13 cellular contexts compared by ENCODE assay signal in genomic region chr15:84656972-84657371, GRCh38. TPM values are rescaled to one million over a fixed set of nuclear protein-coding genes. Genes with fewer than 3 reads are reported as not detected.
DNase-seq lines count a peak whose midpoint lies in the region; ATAC-seq, FAIRE-seq and TF ChIP-seq lines count a peak whose summit lies in the region.
"Had no signal": no experiment of that assay in that cellular context is flagged by ENCODE, and none has a peak within 500 bp of the region (broad histone marks: within the 10 kb centered on the region; RNA-seq: fewer than 3 reads in every experiment).

No MANE protein-coding gene starts in this region.

- no peak overlapping the region for H3K4me2 ChIP-seq in K562 (ENCODE audit: insufficient read depth, low read length)

- in situ Hi-C loops in K562 (cut with MboI), result no loop called here

- CTCF ChIA-PET in CD4-positive, alpha-beta T cell (lab: Charles Lee), result no interaction called here
- CTCF ChIA-PET in K562 (lab: Yijun Ruan, JAX; ENCODE audit: low intra/inter-chr PET ratio), result no interaction called here

- BruUV-seq in K562 (replicated peaks; lab: Mats Ljungman, UMichigan), result no TSS peak

- H2AFZ ChIP-seq in K562 (ENCODE audit: low read depth, low read length), result no peak overlapping the region

- no peak for FAIRE-seq in K562 (lab: Jason Lieb, UNC)
- FAIRE-seq: kidney had no signal

- 52% methylated on average over 6 of the region's 7 CpGs for WGBS in K562 (ENCODE audit: insufficient coverage, low coverage, missing lambda C conversion rate)
- 88 to 91% methylated on average over 7 of the region's 7 CpGs for WGBS in heart right ventricle, 2 donors

- TF ChIP-seq EP300 in K562 (IDR thresholded peaks at IDR 0.05; ENCODE audit: low read length), result no peak

- H3K27me3 Mint-ChIP-seq in CD4-positive, alpha-beta T cell, result no peaks in the 10 kb centered on the region
- H3K27me3 Mint-ChIP-seq in nephron progenitor cell (ENCODE audit: low read depth, poor library complexity), result peaks cover 23% of the 10 kb centered on the region

- TF ChIP-seq CTCF in CD4-positive, alpha-beta T cell (IDR thresholded peaks at IDR 0.05), result no peak
- TF ChIP-seq CTCF in K562 (IDR thresholded peaks at IDR 0.05 in 2 of 3, conservative IDR thresholded peaks at IDR 0.05 in 1 of 3; ENCODE audit: insufficient read depth in 2 of 3, low read depth in 1 of 3, low read length in 3 of 3), result no peak
- TF ChIP-seq CTCF in nephron progenitor cell (IDR thresholded peaks at IDR 0.05), result no peak
- no peak for TF ChIP-seq CTCF in heart right ventricle (IDR thresholded peaks at IDR 0.05)

- peaks cover 49% of the 10 kb centered on the region for H3K4me1 Mint-ChIP-seq in CD4-positive, alpha-beta T cell (ENCODE audit: low read depth)
- peaks cover 52% of the 10 kb centered on the region for H3K4me1 Mint-ChIP-seq in nephron progenitor cell

- H3K9me3 Mint-ChIP-seq in CD4-positive, alpha-beta T cell, result no peaks in the 10 kb centered on the region
- H3K9me3 Mint-ChIP-seq in nephron progenitor cell, result no peaks in the 10 kb centered on the region

- H3K27ac ChIP-seq in CD4-positive, alpha-beta T cell (ENCODE audit: low read depth, low read length), result no peak overlapping the region
- H3K27ac ChIP-seq in HUES48 (ENCODE audit: low read depth, low read length) (no peak overlapping the region), K562 (ENCODE audit: extremely low read depth, low read depth, low read length) (no peak overlapping the region), heart right ventricle (no peak overlapping the region)

- peaks cover 12% of the 10 kb centered on the region for H3K36me3 Mint-ChIP-seq in CD4-positive, alpha-beta T cell (ENCODE audit: low read depth)
- peaks cover 6% of the 10 kb centered on the region for H3K36me3 Mint-ChIP-seq in nephron progenitor cell (ENCODE audit: low read depth)

- H3K9me3 ChIP-seq in CD4-positive, alpha-beta T cell (ENCODE audit: control insufficient read depth, low read length), result no peaks in the 10 kb centered on the region
- no peaks in the 10 kb centered on the region for H3K9me3 ChIP-seq in HUES48 (ENCODE audit: control insufficient read depth, insufficient read depth, low read length)
- H3K9me3 ChIP-seq in K562 (replicated peaks; ENCODE audit: control insufficient read depth, insufficient read depth, low read depth, low read length), result no peaks in the 10 kb centered on the region
- no peaks in the 10 kb centered on the region for H3K9me3 ChIP-seq in heart right ventricle
- H3K9me3 ChIP-seq: HAP-1, stomach had no signal

- no peak for DNase-seq in CD4-positive, alpha-beta T cell
- DNase-seq in K562 (ENCODE audit: extremely low read depth in 1 of 4, low spot score in 3 of 4), result no peak
- DNase-seq in nephron progenitor cell, result no peak
- DNase-seq in heart right ventricle, result no peak
- DNase-seq: DMS 273 treated with DMSO at 0.1 percent for 48 hours, KG1, kidney, NCI-H2171, stomach had no signal

- H3K4me1 ChIP-seq in HUES48 (ENCODE audit: control insufficient read depth, insufficient read depth, low read length) (peaks cover 14% of the 10 kb centered on the region; the same call in 1 of the 2 replicates), K562 (replicated peaks in 1 of 2; ENCODE audit: control insufficient read depth in 2 of 2, insufficient read depth in 2 of 2, low read length in 2 of 2) (peaks cover 6 to 24% of the 10 kb centered on the region in 2 experiments; a peak in 3 of 5 replicates), heart right ventricle (peaks cover 13 to 51% (median 37%) of the 10 kb centered on the region in 9 donors)

- intact Hi-C loops in CD4-positive, alpha-beta T cell (cut with DNase I, micrococcal nuclease), result loop anchor here (5.0 to 10.0 kb wide), 3 partner anchors 70 to 1138 kb away; partner anchors contain the start of gene KLHL25 (in 1 of the 2)
- intact Hi-C loops in K562 (cut with micrococcal nuclease) (no loop called here), heart right ventricle (cut with DNase I) (loop anchor here in 7 of 10 donors (5.0 to 10.0 kb wide), 9 partner anchors 45 to 278 kb away; partner anchors contain the start of genes ALPK3 (in 3 of the 7) and SEC11A (in 2 of the 7))

- TF ChIP-seq POLR2A in K562 (conservative IDR thresholded peaks at IDR 0.05), result no peak

- no peak for ATAC-seq in CD4-positive, alpha-beta T cell (ENCODE audit: poor library complexity)
- ATAC-seq in K562 (no peak), HG02623 (IDR thresholded peaks at IDR 0.05; ENCODE audit: unreplicated experiment) (no peak), GM21360 (IDR thresholded peaks at IDR 0.05; ENCODE audit: unreplicated experiment) (no peak), heart right ventricle (no peak)

- H3K4me3 ChIP-seq in HUES48 (ENCODE audit: low read depth, low read length), result peak overlapping the region; percentile 72; the same call in 1 of the 2 replicates
- no peak overlapping the region for H3K4me3 ChIP-seq in K562
- no peak overlapping the region for H3K4me3 ChIP-seq in heart right ventricle

- H3K27ac Mint-ChIP-seq in CD4-positive, alpha-beta T cell, result peak overlapping the region; percentile 72
- no peak overlapping the region for H3K27ac Mint-ChIP-seq in nephron progenitor cell

- H3K36me3 ChIP-seq in HUES48 (ENCODE audit: control insufficient read depth, insufficient read depth, low read length) (peaks cover 10% of the 10 kb centered on the region), K562 (ENCODE audit: control insufficient read depth, insufficient read depth, low read length) (peaks cover 9% of the 10 kb centered on the region; the same call in 2 of the 3 replicates), heart right ventricle (peaks cover 0 to 21% (median 8%) of the 10 kb centered on the region in 9 donors)

- H4K20me1 ChIP-seq in K562 (replicated peaks; ENCODE audit: control insufficient read depth, insufficient read depth, low read length), result no peaks in the 10 kb centered on the region

- peaks cover 17% of the 10 kb centered on the region for H3K79me2 ChIP-seq in K562 (ENCODE audit: control insufficient read depth, insufficient read depth, low read length)

- H3K27me3 ChIP-seq in CD4-positive, alpha-beta T cell (ENCODE audit: control insufficient read depth, insufficient read depth, low read length), result no peaks in the 10 kb centered on the region
- peaks cover 13% of the 10 kb centered on the region for H3K27me3 ChIP-seq in HUES48 (ENCODE audit: control insufficient read depth, insufficient read depth, low read length)
- H3K27me3 ChIP-seq in K562 (ENCODE audit: control insufficient read depth in 2 of 2, insufficient read depth in 2 of 2, low read length in 2 of 2), result no peaks in the 10 kb centered on the region
- H3K27me3 ChIP-seq in heart right ventricle, result no peaks in the 10 kb centered on the region
- H3K27me3 ChIP-seq: stomach had no signal

- POLR2A ChIA-PET in CD4-positive, alpha-beta T cell (lab: Charles Lee), result interaction anchor here (0.9 to 3.5 kb wide), 5 partner anchors 58 to 271 kb away, joined by 3 to 37 read pairs (median 6); partner anchors contain the start of gene SEC11A
- POLR2A ChIA-PET in K562 (lab: Yijun Ruan, JAX), result interaction anchor here (1.0 to 1.3 kb wide), 2 partner anchors 9 to 26 kb away, joined by 3 read pairs; no protein-coding TSS in a partner anchor

- H3K9ac ChIP-seq in HUES48 (ENCODE audit: low read depth, low read length) (no peak overlapping the region), K562 (ENCODE audit: insufficient read depth in 1 of 2, low read depth in 2 of 2, low read length in 2 of 2) (no peak overlapping the region)

- peak overlapping the region; percentile 99 for H3K4me3 Mint-ChIP-seq in CD4-positive, alpha-beta T cell
- peak overlapping the region; percentile 84 for H3K4me3 Mint-ChIP-seq in nephron progenitor cell

- no peaks in the 10 kb centered on the region for H3K9me1 ChIP-seq in K562 (ENCODE audit: control insufficient read depth, insufficient read depth, low read length)

- TF ChIP-seq RAD21 in K562 (CRISPR knock-in tag; conservative IDR thresholded peaks at IDR 0.05 in 1 of 2, IDR thresholded peaks at IDR 0.05 in 1 of 2), result no peak

RNA-seq across cellular contexts. Expression of gene NMB, which starts 1.0 kb away (rescaled TPM):
- total RNA-seq in CD4-positive, alpha-beta T cell, result 1 to 10 TPM; 2.2 to 3.7 TPM
- total RNA-seq in K562 (2011; cell fraction: chromatin; rRNA removed; ENCODE audit: low replicate concordance), result 0.53 TPM in 1 of 2 replicates, not detected in the other
- 0.83 and 1.1 TPM in 2 replicates for total RNA-seq in K562 (2011; cell fraction: nucleolus; rRNA removed)
- 0.66 TPM in 1 of 2 replicates, not detected in the other for total RNA-seq in K562 (2011; cell fraction: nucleoplasm; rRNA removed)
- total RNA-seq in K562 (2014; rRNA removed) (0.53 TPM in 1 of 2 replicates, not detected in the other), K562 (2014; rRNA removed; fragmentation: Illumina TruSeq; extraction: Trizol) (not detected in 2 replicates), K562 (2015; rRNA removed; fragmentation: Illumina TruSeq; extraction: Trizol) (not detected in 2 replicates), K562 (2021) (0.16 and 0.25 TPM in 2 replicates), heart right ventricle (1 to 10 TPM in 9 of 10 donors, under 1 TPM in 1; 0.96 to 6.6 (median 2.1) TPM)
- polyA plus RNA-seq in K562 (2011; rRNA removed) (0.07 and 0.22 TPM in 2 replicates), K562 (2014; fragmentation: Illumina TruSeq; extraction: Trizol) (not detected in 2 replicates), K562 (2014; fragmentation: Nextera tagmentation; extraction: Ambion mirVana) (under 1 TPM; 0.06 to 0.11 TPM), K562 (2014; rRNA removed) (not detected in 2 replicates), heart right ventricle (1 to 10 TPM; 2.3 to 8.0 TPM)
- polyA plus RNA-seq in K562 (2011; cell fraction: cytosol; rRNA removed), result 0.18 TPM in 1 of 2 replicates, not detected in the other
- polyA plus RNA-seq in K562 (2011; cell fraction: nucleus; rRNA removed), result 0.11 and 0.78 TPM in 2 replicates
- 0.13 and 0.17 TPM in 2 replicates for polyA plus RNA-seq in K562 (2012)
- not detected in 2 replicates for polyA minus RNA-seq in K562 (2011; rRNA and poly(A)+ RNA removed)
- not detected in 2 replicates for polyA minus RNA-seq in K562 (2011; cell fraction: cytosol; rRNA and poly(A)+ RNA removed)
- polyA minus RNA-seq in K562 (2011; cell fraction: nucleus; rRNA and poly(A)+ RNA removed), result 0.33 and 0.40 TPM in 2 replicates

RNA-seq across cellular contexts. Expression of gene WDR73, which starts 2.9 kb away (rescaled TPM):
- 10 to 100 TPM; 17.8 to 23.7 TPM for total RNA-seq in CD4-positive, alpha-beta T cell
- 56.0 and 88.7 TPM in 2 replicates for total RNA-seq in K562 (2011; cell fraction: chromatin; rRNA removed; ENCODE audit: low replicate concordance)
- 38.7 and 40.2 TPM in 2 replicates for total RNA-seq in K562 (2011; cell fraction: nucleolus; rRNA removed)
- 39.6 and 44.4 TPM in 2 replicates for total RNA-seq in K562 (2011; cell fraction: nucleoplasm; rRNA removed)
- 20.7 and 21.7 TPM in 2 replicates for total RNA-seq in K562 (2014; rRNA removed)
- 24.3 and 24.4 TPM in 2 replicates for total RNA-seq in K562 (2014; rRNA removed; fragmentation: Illumina TruSeq; extraction: Trizol)
- 18.6 and 19.8 TPM in 2 replicates for total RNA-seq in K562 (2015; rRNA removed; fragmentation: Illumina TruSeq; extraction: Trizol)
- total RNA-seq in K562 (2021), result 21.7 and 22.8 TPM in 2 replicates
- polyA plus RNA-seq in K562 (2011; rRNA removed), result 20.1 and 24.3 TPM in 2 replicates
- 19.5 and 21.1 TPM in 2 replicates for polyA plus RNA-seq in K562 (2011; cell fraction: cytosol; rRNA removed)
- 46.9 and 57.8 TPM in 2 replicates for polyA plus RNA-seq in K562 (2011; cell fraction: nucleus; rRNA removed)
- 16.7 and 20.6 TPM in 2 replicates for polyA plus RNA-seq in K562 (2012)
- 21.9 and 25.4 TPM in 2 replicates for polyA plus RNA-seq in K562 (2014; fragmentation: Illumina TruSeq; extraction: Trizol)
- polyA plus RNA-seq in K562 (2014; fragmentation: Nextera tagmentation; extraction: Ambion mirVana), result 10 to 100 TPM in 1 of 2 experiments, 1 to 10 TPM in 1; 9.2 to 11.5 TPM
- polyA plus RNA-seq in K562 (2014; rRNA removed), result 23.9 and 30.7 TPM in 2 replicates
- 23.4 and 29.0 TPM in 2 replicates for polyA minus RNA-seq in K562 (2011; rRNA and poly(A)+ RNA removed)
- polyA minus RNA-seq in K562 (2011; cell fraction: cytosol; rRNA and poly(A)+ RNA removed), result 6.8 and 11.5 TPM in 2 replicates
- polyA minus RNA-seq in K562 (2011; cell fraction: nucleus; rRNA and poly(A)+ RNA removed), result 17.0 and 20.9 TPM in 2 replicates
- 10 to 100 TPM; 10.4 to 16.0 (median 13.9) TPM for total RNA-seq in heart right ventricle
- polyA plus RNA-seq in heart right ventricle, result 10 to 100 TPM; 16.7 to 18.4 TPM

RNA-seq across cellular contexts. Expression of gene ZSCAN2, which starts 56.2 kb away (rescaled TPM):
- total RNA-seq in CD4-positive, alpha-beta T cell, result 1 to 10 TPM; 3.8 to 5.0 TPM
- 17.1 and 23.1 TPM in 2 replicates for total RNA-seq in K562 (2011; cell fraction: chromatin; rRNA removed; ENCODE audit: low replicate concordance)
- total RNA-seq in K562 (2011; cell fraction: nucleolus; rRNA removed), result 12.0 and 13.5 TPM in 2 replicates
- total RNA-seq in K562 (2011; cell fraction: nucleoplasm; rRNA removed), result 15.4 and 18.0 TPM in 2 replicates
- total RNA-seq in K562 (2014; rRNA removed) (8.7 and 9.2 TPM in 2 replicates), K562 (2014; rRNA removed; fragmentation: Illumina TruSeq; extraction: Trizol) (5.0 and 6.1 TPM in 2 replicates), K562 (2015; rRNA removed; fragmentation: Illumina TruSeq; extraction: Trizol) (6.6 and 8.3 TPM in 2 replicates), K562 (2021) (6.8 and 7.4 TPM in 2 replicates), heart right ventricle (1 to 10 TPM; 3.7 to 8.1 (median 5.9) TPM)
- polyA plus RNA-seq in K562 (2011; rRNA removed) (8.9 TPM in 2 replicates), K562 (2014; fragmentation: Illumina TruSeq; extraction: Trizol) (6.4 and 6.9 TPM in 2 replicates), K562 (2014; fragmentation: Nextera tagmentation; extraction: Ambion mirVana) (1 to 10 TPM; 1.7 to 2.3 TPM), K562 (2014; rRNA removed) (11.3 and 14.2 TPM in 2 replicates), heart right ventricle (1 to 10 TPM; 4.1 to 4.2 TPM)
- 6.4 and 8.8 TPM in 2 replicates for polyA plus RNA-seq in K562 (2011; cell fraction: cytosol; rRNA removed)
- polyA plus RNA-seq in K562 (2011; cell fraction: nucleus; rRNA removed), result 8.4 and 9.1 TPM in 2 replicates
- 6.4 and 6.8 TPM in 2 replicates for polyA plus RNA-seq in K562 (2012)
- polyA minus RNA-seq in K562 (2011; rRNA and poly(A)+ RNA removed), result 10.5 and 13.8 TPM in 2 replicates
- polyA minus RNA-seq in K562 (2011; cell fraction: cytosol; rRNA and poly(A)+ RNA removed), result 2.4 and 4.2 TPM in 2 replicates
- polyA minus RNA-seq in K562 (2011; cell fraction: nucleus; rRNA and poly(A)+ RNA removed), result 5.3 and 8.0 TPM in 2 replicates

RNA-seq across cellular contexts. Expression of gene SEC11A, which starts 59.0 kb away (rescaled TPM):
- total RNA-seq in CD4-positive, alpha-beta T cell, result 10 to 100 TPM; 44.1 to 47.0 TPM
- total RNA-seq in K562 (2011; cell fraction: chromatin; rRNA removed; ENCODE audit: low replicate concordance), result 73.8 and 151 TPM in 2 replicates
- total RNA-seq in K562 (2011; cell fraction: nucleolus; rRNA removed), result 86.1 and 103 TPM in 2 replicates
- total RNA-seq in K562 (2011; cell fraction: nucleoplasm; rRNA removed), result 189 and 195 TPM in 2 replicates
- 170 and 198 TPM in 2 replicates for total RNA-seq in K562 (2014; rRNA removed)
- total RNA-seq in K562 (2014; rRNA removed; fragmentation: Illumina TruSeq; extraction: Trizol), result 270 and 314 TPM in 2 replicates
- total RNA-seq in K562 (2015; rRNA removed; fragmentation: Illumina TruSeq; extraction: Trizol), result 204 and 217 TPM in 2 replicates
- 175 and 183 TPM in 2 replicates for total RNA-seq in K562 (2021)
- polyA plus RNA-seq in K562 (2011; rRNA removed), result 166 and 238 TPM in 2 replicates
- polyA plus RNA-seq in K562 (2011; cell fraction: cytosol; rRNA removed), result 49.8 and 172 TPM in 2 replicates
- 32.1 and 71.9 TPM in 2 replicates for polyA plus RNA-seq in K562 (2011; cell fraction: nucleus; rRNA removed)
- 230 and 261 TPM in 2 replicates for polyA plus RNA-seq in K562 (2012)
- 240 and 254 TPM in 2 replicates for polyA plus RNA-seq in K562 (2014; fragmentation: Illumina TruSeq; extraction: Trizol)
- 100 to 1,000 TPM; 206 to 229 TPM for polyA plus RNA-seq in K562 (2014; fragmentation: Nextera tagmentation; extraction: Ambion mirVana)
- polyA plus RNA-seq in K562 (2014; rRNA removed), result 301 and 310 TPM in 2 replicates
- 166 and 171 TPM in 2 replicates for polyA minus RNA-seq in K562 (2011; rRNA and poly(A)+ RNA removed)
- 52.9 and 55.4 TPM in 2 replicates for polyA minus RNA-seq in K562 (2011; cell fraction: cytosol; rRNA and poly(A)+ RNA removed)
- polyA minus RNA-seq in K562 (2011; cell fraction: nucleus; rRNA and poly(A)+ RNA removed), result 17.9 and 29.9 TPM in 2 replicates
- total RNA-seq in heart right ventricle, result 10 to 100 TPM; 65.9 to 93.8 (median 75.0) TPM
- polyA plus RNA-seq in heart right ventricle, result 100 to 1,000 TPM in 1 of 2 donors, 10 to 100 TPM in 1; 77.7 to 123 TPM
